1 cellular context compared by ENCODE assay signal in genomic region chr11:78840190-78840589, GRCh38.
TF ChIP-seq lines count a peak whose summit lies in the region.

No MANE protein-coding gene starts in this region.

TF ChIP-seq in WTC11, 78 proteins besides CTCF, POLR2A, EP300 and RAD21 (continued from another document):
- TF ChIP-seq ZNF425 (CRISPR knock-in tag; conservative IDR thresholded peaks at IDR 0.05) (no peak), ZBTB21 (CRISPR knock-in tag; IDR thresholded peaks at IDR 0.05; ENCODE audit: borderline replicate concordance) (no peak), ZNF232 (CRISPR knock-in tag; IDR thresholded peaks at IDR 0.05) (no peak), ZNF532 (CRISPR knock-in tag; IDR thresholded peaks at IDR 0.05; ENCODE audit: borderline replicate concordance) (no peak), E2F4 (CRISPR knock-in tag; IDR thresholded peaks at IDR 0.05; ENCODE audit: borderline replicate concordance, low read depth) (no peak), NR1H2 (CRISPR knock-in tag; IDR thresholded peaks at IDR 0.05) (no peak), ZBTB43 (CRISPR knock-in tag; IDR thresholded peaks at IDR 0.05) (no peak), GABPB1 (CRISPR knock-in tag; IDR thresholded peaks at IDR 0.05) (no peak), ZNF671 (CRISPR knock-in tag; IDR thresholded peaks at IDR 0.05) (no peak), FOXP1 (CRISPR knock-in tag; IDR thresholded peaks at IDR 0.05; ENCODE audit: borderline replicate concordance) (no peak), MAX (CRISPR knock-in tag; IDR thresholded peaks at IDR 0.05) (no peak), NFE2L1 (CRISPR knock-in tag; IDR thresholded peaks at IDR 0.05) (no peak), PREB (CRISPR knock-in tag; IDR thresholded peaks at IDR 0.05; ENCODE audit: borderline replicate concordance) (no peak)
